1 cellular context compared by ENCODE assay signal in genomic region chr7:152464312-152465117, GRCh38.
TF ChIP-seq lines count a peak whose summit lies in the region.

No MANE protein-coding gene starts in this region.

TF ChIP-seq in SK-N-SH, 30 proteins besides CTCF, POLR2A, EP300 and RAD21 (continued from another document):
- TF ChIP-seq, protein P1, sequence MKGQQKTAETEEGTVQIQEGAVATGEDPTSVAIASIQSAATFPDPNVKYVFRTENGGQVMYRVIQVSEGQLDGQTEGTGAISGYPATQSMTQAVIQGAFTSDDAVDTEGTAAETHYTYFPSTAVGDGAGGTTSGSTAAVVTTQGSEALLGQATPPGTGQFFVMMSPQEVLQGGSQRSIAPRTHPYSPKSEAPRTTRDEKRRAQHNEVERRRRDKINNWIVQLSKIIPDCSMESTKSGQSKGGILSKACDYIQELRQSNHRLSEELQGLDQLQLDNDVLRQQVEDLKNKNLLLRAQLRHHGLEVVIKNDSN (IDR thresholded peaks at IDR 0.05; ENCODE audit: borderline replicate concordance, low read depth) = no peak
- TF ChIP-seq JUND (IDR thresholded peaks at IDR 0.05) = no peak
- TF ChIP-seq, protein P2, sequence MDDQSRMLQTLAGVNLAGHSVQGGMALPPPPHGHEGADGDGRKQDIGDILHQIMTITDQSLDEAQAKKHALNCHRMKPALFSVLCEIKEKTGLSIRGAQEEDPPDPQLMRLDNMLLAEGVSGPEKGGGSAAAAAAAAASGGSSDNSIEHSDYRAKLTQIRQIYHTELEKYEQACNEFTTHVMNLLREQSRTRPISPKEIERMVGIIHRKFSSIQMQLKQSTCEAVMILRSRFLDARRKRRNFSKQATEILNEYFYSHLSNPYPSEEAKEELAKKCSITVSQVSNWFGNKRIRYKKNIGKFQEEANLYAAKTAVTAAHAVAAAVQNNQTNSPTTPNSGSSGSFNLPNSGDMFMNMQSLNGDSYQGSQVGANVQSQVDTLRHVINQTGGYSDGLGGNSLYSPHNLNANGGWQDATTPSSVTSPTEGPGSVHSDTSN (IDR thresholded peaks at IDR 0.05) = peak; percentile 61
- TF ChIP-seq FOXM1 (IDR thresholded peaks at IDR 0.05; ENCODE audit: low read depth) = no peak
- peak; percentile 60; the same call in 1 of the 2 replicates for TF ChIP-seq YY1 (IDR thresholded peaks at IDR 0.05; ENCODE audit: low read depth)
- TF ChIP-seq, protein P3, sequence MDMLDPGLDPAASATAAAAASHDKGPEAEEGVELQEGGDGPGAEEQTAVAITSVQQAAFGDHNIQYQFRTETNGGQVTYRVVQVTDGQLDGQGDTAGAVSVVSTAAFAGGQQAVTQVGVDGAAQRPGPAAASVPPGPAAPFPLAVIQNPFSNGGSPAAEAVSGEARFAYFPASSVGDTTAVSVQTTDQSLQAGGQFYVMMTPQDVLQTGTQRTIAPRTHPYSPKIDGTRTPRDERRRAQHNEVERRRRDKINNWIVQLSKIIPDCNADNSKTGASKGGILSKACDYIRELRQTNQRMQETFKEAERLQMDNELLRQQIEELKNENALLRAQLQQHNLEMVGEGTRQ (IDR thresholded peaks at IDR 0.05; ENCODE audit: borderline replicate concordance, low read depth, low read length) = no peak
- no peak for TF ChIP-seq NRF1 (IDR thresholded peaks at IDR 0.05; ENCODE audit: low read depth, low read length)
- TF ChIP-seq TAF1 (IDR thresholded peaks at IDR 0.05; ENCODE audit: borderline replicate concordance, low read depth, low read length) = peak; percentile 89
- TF ChIP-seq FOSL2 (IDR thresholded peaks at IDR 0.05; ENCODE audit: borderline replicate concordance, low read depth) = no peak
- peak; percentile 12; the same call in 1 of the 2 replicates for TF ChIP-seq SMC3 (IDR thresholded peaks at IDR 0.05; ENCODE audit: low read depth, low read length)
- no peak for TF ChIP-seq SIN3A (IDR thresholded peaks at IDR 0.05; ENCODE audit: borderline replicate concordance, low read depth, low read length)
- peak; percentile 81 for TF ChIP-seq MXI1 (IDR thresholded peaks at IDR 0.05; ENCODE audit: low read depth, low read length)
- no peak for TF ChIP-seq FOXJ3 (CRISPR knock-in tag; IDR thresholded peaks at IDR 0.05)
- TF ChIP-seq RCOR1 (IDR thresholded peaks at IDR 0.05; ENCODE audit: low read length) = no peak
- no peak for TF ChIP-seq EZH2phosphoT487 (IDR thresholded peaks at IDR 0.05; ENCODE audit: borderline replicate concordance, low read depth)
- peak; percentile 93 for TF ChIP-seq CHD2 (IDR thresholded peaks at IDR 0.05; ENCODE audit: low read length, partially characterized antibody)
- no peak for TF ChIP-seq GABPA (IDR thresholded peaks at IDR 0.05; ENCODE audit: low read depth)
- no peak for TF ChIP-seq MEF2A (IDR thresholded peaks at IDR 0.05; ENCODE audit: borderline replicate concordance, low read depth)
